1 cellular context compared by ENCODE assay signal in the genomic region with DNA sequence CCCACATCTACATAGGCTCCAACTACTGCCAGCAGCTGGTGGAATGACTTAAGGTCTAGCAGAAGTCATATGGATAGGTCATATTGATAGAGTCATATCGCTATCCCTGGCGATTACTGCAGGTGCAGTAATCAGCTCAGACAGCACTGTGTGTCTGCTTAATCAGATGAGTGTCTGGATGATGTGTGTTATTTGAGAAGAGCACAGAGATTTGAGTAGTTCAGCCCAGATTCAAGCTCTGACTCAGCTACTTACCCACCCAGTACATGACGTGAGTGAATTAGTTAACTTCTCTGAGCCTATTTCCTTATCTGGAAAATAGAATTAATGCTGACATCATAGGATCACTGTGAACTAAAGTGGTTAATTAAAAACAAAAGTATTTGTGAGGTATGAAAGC.
A peak's percentile ranks its signal among the peaks of the same experiment; 100 is the strongest.
TF ChIP-seq lines count a peak whose summit lies in the region.

No MANE protein-coding gene starts in this region.

TF ChIP-seq in HEK293, 187 proteins besides CTCF, POLR2A, EP300 and RAD21 (continued from another document):
- TF ChIP-seq, protein P1, sequence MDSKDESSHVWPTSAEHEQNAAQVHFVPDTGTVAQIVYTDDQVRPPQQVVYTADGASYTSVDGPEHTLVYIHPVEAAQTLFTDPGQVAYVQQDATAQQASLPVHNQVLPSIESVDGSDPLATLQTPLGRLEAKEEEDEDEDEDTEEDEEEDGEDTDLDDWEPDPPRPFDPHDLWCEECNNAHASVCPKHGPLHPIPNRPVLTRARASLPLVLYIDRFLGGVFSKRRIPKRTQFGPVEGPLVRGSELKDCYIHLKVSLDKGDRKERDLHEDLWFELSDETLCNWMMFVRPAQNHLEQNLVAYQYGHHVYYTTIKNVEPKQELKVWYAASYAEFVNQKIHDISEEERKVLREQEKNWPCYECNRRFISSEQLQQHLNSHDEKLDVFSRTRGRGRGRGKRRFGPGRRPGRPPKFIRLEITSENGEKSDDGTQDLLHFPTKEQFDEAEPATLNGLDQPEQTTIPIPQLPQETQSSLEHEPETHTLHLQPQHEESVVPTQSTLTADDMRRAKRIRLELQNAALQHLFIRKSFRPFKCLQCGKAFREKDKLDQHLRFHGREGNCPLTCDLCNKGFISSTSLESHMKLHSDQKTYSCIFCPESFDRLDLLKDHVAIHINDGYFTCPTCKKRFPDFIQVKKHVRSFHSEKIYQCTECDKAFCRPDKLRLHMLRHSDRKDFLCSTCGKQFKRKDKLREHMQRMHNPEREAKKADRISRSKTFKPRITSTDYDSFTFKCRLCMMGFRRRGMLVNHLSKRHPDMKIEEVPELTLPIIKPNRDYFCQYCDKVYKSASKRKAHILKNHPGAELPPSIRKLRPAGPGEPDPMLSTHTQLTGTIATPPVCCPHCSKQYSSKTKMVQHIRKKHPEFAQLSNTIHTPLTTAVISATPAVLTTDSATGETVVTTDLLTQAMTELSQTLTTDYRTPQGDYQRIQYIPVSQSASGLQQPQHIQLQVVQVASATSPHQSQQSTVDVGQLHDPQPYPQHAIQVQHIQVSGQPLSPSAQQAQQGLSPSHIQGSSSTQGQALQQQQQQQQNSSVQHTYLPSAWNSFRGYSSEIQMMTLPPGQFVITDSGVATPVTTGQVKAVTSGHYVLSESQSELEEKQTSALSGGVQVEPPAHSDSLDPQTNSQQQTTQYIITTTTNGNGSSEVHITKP (tag by site-specific recombination; IDR thresholded peaks at IDR 0.05): peak; percentile 30; the same call in 1 of the 2 replicates
- TF ChIP-seq ZNF747 (tag by site-specific recombination; IDR thresholded peaks at IDR 0.05) (no peak), ZBTB21 (tag by site-specific recombination; IDR thresholded peaks at IDR 0.05) (peak; percentile 75), HIC1 (tag by site-specific recombination; IDR thresholded peaks at IDR 0.05) (peak; percentile 69; the same call in 1 of the 2 replicates), ZNF18 (tag by site-specific recombination; IDR thresholded peaks at IDR 0.05) (no peak), ZNF132 (tag by site-specific recombination; IDR thresholded peaks at IDR 0.05; ENCODE audit: borderline replicate concordance) (no peak), ZBTB20 (tag by site-specific recombination; IDR thresholded peaks at IDR 0.05) (no peak), ZSCAN18 (tag by site-specific recombination; IDR thresholded peaks at IDR 0.05) (no peak), GFI1B (tag by site-specific recombination; IDR thresholded peaks at IDR 0.05) (peak; percentile 71), ZNF10 (tag by site-specific recombination; IDR thresholded peaks at IDR 0.05) (0 out of 2 replicates have a peak, but pooled peaks have one; percentile 20), ZNF530 (tag by site-specific recombination; IDR thresholded peaks at IDR 0.05; ENCODE audit: low read depth) (no peak), KLF17 (tag by site-specific recombination; IDR thresholded peaks at IDR 0.05) (0 out of 2 replicates have a peak, but pooled peaks have one; percentile 21), ZNF341 (tag by site-specific recombination; IDR thresholded peaks at IDR 0.05; ENCODE audit: low read depth) (no peak), ZNF221 (tag by site-specific recombination; IDR thresholded peaks at IDR 0.05; ENCODE audit: borderline replicate concordance) (no peak)
- TF ChIP-seq, protein P2, sequence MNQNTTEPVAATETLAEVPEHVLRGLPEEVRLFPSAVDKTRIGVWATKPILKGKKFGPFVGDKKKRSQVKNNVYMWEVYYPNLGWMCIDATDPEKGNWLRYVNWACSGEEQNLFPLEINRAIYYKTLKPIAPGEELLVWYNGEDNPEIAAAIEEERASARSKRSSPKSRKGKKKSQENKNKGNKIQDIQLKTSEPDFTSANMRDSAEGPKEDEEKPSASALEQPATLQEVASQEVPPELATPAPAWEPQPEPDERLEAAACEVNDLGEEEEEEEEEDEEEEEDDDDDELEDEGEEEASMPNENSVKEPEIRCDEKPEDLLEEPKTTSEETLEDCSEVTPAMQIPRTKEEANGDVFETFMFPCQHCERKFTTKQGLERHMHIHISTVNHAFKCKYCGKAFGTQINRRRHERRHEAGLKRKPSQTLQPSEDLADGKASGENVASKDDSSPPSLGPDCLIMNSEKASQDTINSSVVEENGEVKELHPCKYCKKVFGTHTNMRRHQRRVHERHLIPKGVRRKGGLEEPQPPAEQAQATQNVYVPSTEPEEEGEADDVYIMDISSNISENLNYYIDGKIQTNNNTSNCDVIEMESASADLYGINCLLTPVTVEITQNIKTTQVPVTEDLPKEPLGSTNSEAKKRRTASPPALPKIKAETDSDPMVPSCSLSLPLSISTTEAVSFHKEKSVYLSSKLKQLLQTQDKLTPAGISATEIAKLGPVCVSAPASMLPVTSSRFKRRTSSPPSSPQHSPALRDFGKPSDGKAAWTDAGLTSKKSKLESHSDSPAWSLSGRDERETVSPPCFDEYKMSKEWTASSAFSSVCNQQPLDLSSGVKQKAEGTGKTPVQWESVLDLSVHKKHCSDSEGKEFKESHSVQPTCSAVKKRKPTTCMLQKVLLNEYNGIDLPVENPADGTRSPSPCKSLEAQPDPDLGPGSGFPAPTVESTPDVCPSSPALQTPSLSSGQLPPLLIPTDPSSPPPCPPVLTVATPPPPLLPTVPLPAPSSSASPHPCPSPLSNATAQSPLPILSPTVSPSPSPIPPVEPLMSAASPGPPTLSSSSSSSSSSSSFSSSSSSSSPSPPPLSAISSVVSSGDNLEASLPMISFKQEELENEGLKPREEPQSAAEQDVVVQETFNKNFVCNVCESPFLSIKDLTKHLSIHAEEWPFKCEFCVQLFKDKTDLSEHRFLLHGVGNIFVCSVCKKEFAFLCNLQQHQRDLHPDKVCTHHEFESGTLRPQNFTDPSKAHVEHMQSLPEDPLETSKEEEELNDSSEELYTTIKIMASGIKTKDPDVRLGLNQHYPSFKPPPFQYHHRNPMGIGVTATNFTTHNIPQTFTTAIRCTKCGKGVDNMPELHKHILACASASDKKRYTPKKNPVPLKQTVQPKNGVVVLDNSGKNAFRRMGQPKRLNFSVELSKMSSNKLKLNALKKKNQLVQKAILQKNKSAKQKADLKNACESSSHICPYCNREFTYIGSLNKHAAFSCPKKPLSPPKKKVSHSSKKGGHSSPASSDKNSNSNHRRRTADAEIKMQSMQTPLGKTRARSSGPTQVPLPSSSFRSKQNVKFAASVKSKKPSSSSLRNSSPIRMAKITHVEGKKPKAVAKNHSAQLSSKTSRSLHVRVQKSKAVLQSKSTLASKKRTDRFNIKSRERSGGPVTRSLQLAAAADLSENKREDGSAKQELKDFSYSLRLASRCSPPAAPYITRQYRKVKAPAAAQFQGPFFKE (tag by site-specific recombination; IDR thresholded peaks at IDR 0.05; ENCODE audit: borderline replicate concordance): no peak
